22 cellular contexts compared by ENCODE assay signal in genomic region chr5:144385597-144385996, GRCh38.
DNase-seq lines count a peak whose midpoint lies in the region; ATAC-seq and TF ChIP-seq lines count a peak whose summit lies in the region.
"Had no signal": no experiment of that assay in that cellular context is flagged by ENCODE, and none has a peak within 500 bp of the region (broad histone marks: within the 10 kb centered on the region; RNA-seq: fewer than 3 reads in every experiment).

No MANE protein-coding gene starts in this region.

- no peaks in the 10 kb centered on the region for H3K36me3 ChIP-seq in BLaER1 treated with 17β-estradiol and CSF1 and Interleukin-3, amounts not matched to agents 10 nM and 100 nM
- no peaks in the 10 kb centered on the region; the same call in 1 of the 2 replicates for H3K36me3 ChIP-seq in Karpas-422 (ENCODE audit: insufficient read depth, low read length)
- H3K36me3 ChIP-seq in stomach, result no peaks in the 10 kb centered on the region
- H3K36me3 ChIP-seq: BE2C had no signal

- H3K4me3 ChIP-seq in BLaER1 treated with 17β-estradiol and CSF1 and Interleukin-3, amounts not matched to agents 10 nM and 100 nM, result no peak overlapping the region
- H3K4me3 ChIP-seq in Karpas-422 (ENCODE audit: low read length) (no peak overlapping the region), stomach (no peak overlapping the region)
- H3K4me3 ChIP-seq: GM12878 had no signal

- no peaks in the 10 kb centered on the region for H3K79me2 ChIP-seq in Karpas-422 (ENCODE audit: low read length)

- H4K20me1 ChIP-seq in BLaER1 treated with 17β-estradiol and CSF1 and Interleukin-3, amounts not matched to agents 10 nM and 100 nM, result no peaks in the 10 kb centered on the region
- H4K20me1 ChIP-seq in Karpas-422 (ENCODE audit: insufficient read depth, low read depth, low read length), result no peaks in the 10 kb centered on the region

- peak overlapping the region; percentile 12 to 52 (median 42); a peak in 19 of 22 replicates for H3K4me2 ChIP-seq in BLaER1 treated with 17β-estradiol and CSF1 and Interleukin-3, amounts not matched to agents 10 nM and 100 nM
- H3K4me2 ChIP-seq in Karpas-422 (ENCODE audit: low read depth, low read length, poor library complexity, severe bottlenecking), result peak overlapping the region; percentile 6

- H3K9me3 ChIP-seq in BLaER1 treated with 17β-estradiol and CSF1 and Interleukin-3, amounts not matched to agents 10 nM and 100 nM (replicated peaks in 1 of 11), result peaks cover 0 to 16% (median 9%) of the 10 kb centered on the region in 11 experiments; a peak in 15 of 22 replicates
- no peaks in the 10 kb centered on the region; the same call in 1 of the 2 replicates for H3K9me3 ChIP-seq in Karpas-422 (ENCODE audit: low read length)
- H3K9me3 ChIP-seq in stomach, result peaks cover 0 to 7% (median 0%) of the 10 kb centered on the region in 4 donors
- H3K9me3 ChIP-seq: BE2C had no signal

- H3K27ac ChIP-seq in BLaER1 treated with 17β-estradiol and CSF1 and Interleukin-3, amounts not matched to agents 10 nM and 100 nM, result no peak overlapping the region
- no peak overlapping the region for H3K27ac ChIP-seq in Karpas-422 (ENCODE audit: low read length)
- H3K27ac ChIP-seq in stomach, result no peak overlapping the region

- TF ChIP-seq POLR2A in erythroblast (IDR thresholded peaks at IDR 0.05; ENCODE audit: low read length), result no peak
- TF ChIP-seq POLR2A in stomach (IDR thresholded peaks at IDR 0.05), result no peak

- peak; percentile 51 for DNase-seq in Karpas-422
- DNase-seq in NCI-H446 treated with DMSO at 0.1 percent for 48 hours (lab: John Stamatoyannopoulos, UW), result peak; percentile 52
- no peak for DNase-seq in erythroblast (lab: John Stamatoyannopoulos, UW)
- no peak for DNase-seq in stomach
- DNase-seq in germinal center (ENCODE audit: low spot score), result no peak
- DNase-seq: 8988T; ACHN; BE2C; C1 segment of cervical spinal cord; CD4-positive, alpha-beta memory T cell; CD4-positive, CD25-positive, alpha-beta regulatory T cell; CD8-positive, alpha-beta memory T cell; DMS 273 treated with DMSO at 0.1 percent for 48 hours; DMS153; DMS53; DMS79; DND-41; EL; GDM1 had no signal

- WGBS in stomach, 5 donors, result 37 to 61% (median 54%) methylated on average over 1 of the region's 1 CpG

- peaks cover 9 to 13% (median 10%) of the 10 kb centered on the region in 10 experiments; a peak in 19 of 20 replicates for H3K4me1 ChIP-seq in BLaER1 treated with 17β-estradiol and CSF1 and Interleukin-3, amounts not matched to agents 10 nM and 100 nM
- H3K4me1 ChIP-seq in Karpas-422 (ENCODE audit: low read length), result peaks cover 27% of the 10 kb centered on the region
- no peaks in the 10 kb centered on the region for H3K4me1 ChIP-seq in stomach
- H3K4me1 ChIP-seq: BE2C had no signal

- no peak for TF ChIP-seq EP300 in stomach (IDR thresholded peaks at IDR 0.05)

- no peak for TF ChIP-seq CTCF in stomach (IDR thresholded peaks at IDR 0.05)

- intact Hi-C loops in stomach (cut with DNase I; ENCODE audit: low total_unique reads), result no loop called here

- no peaks in the 10 kb centered on the region for H3K27me3 ChIP-seq in BLaER1 treated with 17β-estradiol and CSF1 and Interleukin-3, amounts not matched to agents 10 nM and 100 nM
- no peaks in the 10 kb centered on the region for H3K27me3 ChIP-seq in Karpas-422 (ENCODE audit: low read length)
- no peaks in the 10 kb centered on the region for H3K27me3 ChIP-seq in stomach
- H3K27me3 ChIP-seq: BE2C had no signal

- ATAC-seq in HG03571 (IDR thresholded peaks at IDR 0.05; ENCODE audit: unreplicated experiment), result no peak
- ATAC-seq: GM12878 had no signal

- no peak overlapping the region for H3K9ac ChIP-seq in BLaER1 treated with 17β-estradiol and CSF1 and Interleukin-3, amounts not matched to agents 10 nM and 100 nM
- H3K9ac ChIP-seq in Karpas-422 (ENCODE audit: low read length), result no peak overlapping the region

- no peaks in the 10 kb centered on the region; the same call in 1 of the 2 replicates for H3K9me2 ChIP-seq in Karpas-422 (replicated peaks; ENCODE audit: insufficient read depth, low read length)

- no peak overlapping the region for H2AFZ ChIP-seq in Karpas-422 (ENCODE audit: low read length)

Comparison
In these comparisons a context has a peak if more than half of its experiments do, and no peak if none do; other contexts are left out.
1. DNase-seq: peak in Karpas-422 (single experiment) and NCI-H446 treated with DMSO at 0.1 percent for 48 hours (single experiment); none in erythroblast (0 of 2), stomach (single experiment) and germinal center (single experiment).